In the genomic region with DNA sequence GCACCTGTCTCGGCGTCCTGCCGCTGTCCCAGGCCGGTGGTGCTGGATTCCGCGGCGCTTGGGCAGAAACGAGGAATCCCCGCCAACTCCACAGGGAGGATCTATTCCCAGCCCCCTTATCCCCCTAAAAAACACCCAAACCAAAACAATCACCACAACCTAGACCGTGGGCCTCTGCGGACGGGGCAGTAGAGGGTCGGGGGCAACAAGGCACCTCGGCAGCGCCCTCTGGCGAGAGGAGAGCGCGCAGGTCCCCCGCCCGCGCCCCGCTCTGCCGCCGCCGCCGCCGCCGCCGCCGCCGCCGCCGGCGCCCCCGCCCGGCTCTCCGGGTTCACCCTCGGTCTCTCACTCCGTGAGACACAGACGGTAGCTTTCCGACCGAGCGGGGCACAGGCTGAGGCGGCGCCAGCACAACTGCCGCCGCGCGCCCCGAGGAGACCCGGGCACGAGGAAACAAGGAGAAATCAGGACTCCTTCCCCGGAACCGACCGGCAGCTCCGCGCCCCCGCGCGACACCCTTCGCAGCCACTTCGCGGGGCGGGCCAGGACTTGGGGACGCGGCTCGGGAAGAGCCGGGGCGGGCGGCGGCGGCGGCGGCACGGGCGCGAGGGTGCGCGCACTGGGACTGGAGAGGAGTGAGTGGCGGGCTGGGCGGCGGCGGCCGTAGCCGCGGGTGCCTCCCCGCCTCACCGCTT, we compare ENCODE assay signal across 8 cellular contexts. TPM values are rescaled to one million over a fixed set of nuclear protein-coding genes. Genes with fewer than 3 reads are reported as not detected.
DNase-seq lines count a peak whose midpoint lies in the region; ATAC-seq, FAIRE-seq and TF ChIP-seq lines count a peak whose summit lies in the region.

Gene SLC35F1 (plus strand): TSS at position 360 of the 695 bp plus-strand sequence.

- peak within 1 kb of the TSS; percentile 71 for H3K4me3 Mint-ChIP-seq in CD4-positive, alpha-beta T cell

- peaks cover 72% of the 10 kb centered on the region for H3K27me3 Mint-ChIP-seq in CD4-positive, alpha-beta T cell

- ATAC-seq in CD4-positive, alpha-beta T cell (ENCODE audit: poor library complexity), result peak; percentile 48
- ATAC-seq in GM19035 (IDR thresholded peaks at IDR 0.05; ENCODE audit: unreplicated experiment) (peak; percentile 71), HG03196 (IDR thresholded peaks at IDR 0.05; ENCODE audit: unreplicated experiment) (peak; percentile 52)

- H3K4me1 Mint-ChIP-seq in CD4-positive, alpha-beta T cell (ENCODE audit: low read depth), result peaks cover 4% of the 10 kb centered on the region

- POLR2A ChIA-PET in CD4-positive, alpha-beta T cell (lab: Charles Lee), result no interaction called here

- H3K4me3 ChIP-seq in bronchial epithelial cell (ENCODE audit: low read depth, low read length), result peak within 1 kb of the TSS; percentile 25

- no peak for DNase-seq in CD4-positive, alpha-beta T cell
- peak; percentile 3 for DNase-seq in RPMI8226
- no peak for DNase-seq in bronchial epithelial cell (ENCODE audit: low read depth)
- peak; percentile 79 for DNase-seq in islet precursor cell
- DNase-seq in stimulated activated CD4-positive, alpha-beta T cell treated with anti-CD3 and anti-CD28 coated beads, Interleukin-12 subunit alpha, Interleukin-12 subunit beta, amount 100 ng/mL, for 48 hours (ENCODE audit: low read depth in 2 of 3, low spot score in 1 of 3), result peak in 2 of 3 donors; percentile 3 to 20
- no peak for DNase-seq in AML-193 (lab: John Stamatoyannopoulos, UW)

- no peaks in the 10 kb centered on the region for H3K9me3 ChIP-seq in CD4-positive, alpha-beta T cell (ENCODE audit: control insufficient read depth, low read length)

- H3K36me3 ChIP-seq in bronchial epithelial cell (ENCODE audit: control insufficient read depth, insufficient read depth, low read length), result no peaks in the 10 kb centered on the region

- H3K27ac Mint-ChIP-seq in CD4-positive, alpha-beta T cell, result no peak within 1 kb of the TSS

- no peak for FAIRE-seq in bronchial epithelial cell (lab: Jason Lieb, UNC)

- peaks cover 68% of the 10 kb centered on the region for H3K27me3 ChIP-seq in CD4-positive, alpha-beta T cell (ENCODE audit: control insufficient read depth, insufficient read depth, low read length)
- H3K27me3 ChIP-seq in bronchial epithelial cell (ENCODE audit: control insufficient read depth, insufficient read depth, low read length), result peaks cover 8% of the 10 kb centered on the region

- CTCF ChIA-PET in CD4-positive, alpha-beta T cell (lab: Charles Lee), result no interaction called here

- TF ChIP-seq CTCF in CD4-positive, alpha-beta T cell (IDR thresholded peaks at IDR 0.05), result no peak
- peak; percentile 37 for TF ChIP-seq CTCF in bronchial epithelial cell (IDR thresholded peaks at IDR 0.05; ENCODE audit: insufficient read depth, low read length, severe bottlenecking)

- intact Hi-C loops in CD4-positive, alpha-beta T cell (cut with DNase I, micrococcal nuclease), result no loop called here

- no peaks in the 10 kb centered on the region for H3K36me3 Mint-ChIP-seq in CD4-positive, alpha-beta T cell (ENCODE audit: low read depth)

- no peaks in the 10 kb centered on the region for H3K9me3 Mint-ChIP-seq in CD4-positive, alpha-beta T cell

- H3K27ac ChIP-seq in CD4-positive, alpha-beta T cell (ENCODE audit: low read depth, low read length), result no peak within 1 kb of the TSS

RNA-seq across cellular contexts. Expression of gene SLC35F1, which starts in this region (rescaled TPM):
- total RNA-seq in CD4-positive, alpha-beta T cell, result not detected
- total RNA-seq in bronchial epithelial cell, result not detected in 2 replicates

Comparison
In these comparisons a context has a peak if more than half of its experiments do, and no peak if none do; other contexts are left out.
1. Peak in ATAC-seq in CD4-positive, alpha-beta T cell; RNA of the gene not detected or under 1 TPM.
2. DNase-seq: peak in RPMI8226 (single experiment), islet precursor cell (single experiment) and stimulated activated CD4-positive, alpha-beta T cell treated with anti-CD3 and anti-CD28 coated beads, Interleukin-12 subunit alpha, Interleukin-12 subunit beta, amount 100 ng/mL, for 48 hours (2 of 3); none in CD4-positive, alpha-beta T cell (0 of 10), bronchial epithelial cell (single experiment) and AML-193 (0 of 2).
3. Peak in every context shown above with its lines, with median percentiles within 50 percentile points of each other: ATAC-seq.